In the genomic region with DNA sequence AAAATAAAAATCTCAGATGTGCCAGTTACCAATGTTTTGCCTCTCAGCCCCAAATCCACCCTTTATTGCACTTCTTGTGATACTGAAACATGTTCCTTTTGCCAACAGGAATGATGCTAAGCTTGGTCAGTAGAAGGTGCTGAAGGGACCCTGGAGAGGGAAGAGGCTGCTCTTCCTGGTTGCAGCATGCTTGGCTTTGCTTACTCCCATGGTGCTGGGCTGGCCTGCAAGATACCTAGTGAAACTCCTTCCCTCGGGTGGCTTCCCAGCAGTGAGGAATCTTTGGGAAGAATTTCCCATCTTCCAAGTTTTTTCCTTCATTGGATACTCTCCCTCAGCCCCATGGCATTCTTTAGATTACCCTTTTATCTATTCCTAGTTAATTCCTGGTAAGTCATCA, we compare ENCODE assay signal across 24 cellular contexts.
"Had no signal": no experiment of that assay in that cellular context is flagged by ENCODE, and none has a peak within 500 bp of the region (broad histone marks: within the 10 kb centered on the region; RNA-seq: fewer than 3 reads in every experiment).

No MANE protein-coding gene starts in this region.

- H3K4me1 ChIP-seq: Peyer's patch had no signal

- H3K36me3 ChIP-seq: MG63, Peyer's patch had no signal

- DNase-seq: activated CD4-positive, alpha-beta T cell treated with anti-CD3 and anti-CD28 coated beads for 48 hours; activated CD4-positive, alpha-beta T cell treated with anti-CD3 and anti-CD28 coated beads, Interleukin-2, amount 50 U/mL, for 4 hours; activated CD4-positive, CD25-positive, alpha-beta regulatory T cell treated with anti-CD3 and anti-CD28 coated beads, Interleukin-2, amount 50 U/mL, for 72 hours; activated CD8-positive, alpha-beta T cell treated with anti-CD3 and anti-CD28 coated beads, Interleukin-2, amount 10 ng/mL, durations not matched to agents 7 days and 5 days; activated effector memory CD4-positive, alpha-beta T cell treated with Interleukin-2 at 50 U/mL for 16 hours; activated naive CD4-positive, alpha-beta T cell; activated naive CD8-positive, alpha-beta T cell treated with anti-CD3 and anti-CD28 coated beads, Interleukin-2, amount 50 U/mL, for 24 hours; activated T-cell treated with anti-CD3 and anti-CD28 coated beads, Interleukin-2, amount 50 U/mL, for 24 hours; amniotic stem cell; MG63; MV-4-11; NCI-H1092 treated with DMSO at 0.1 percent for 48 hours; NCI-H1436; NCI-H1694 treated with DMSO at 0.1 percent for 48 hours; NCI-H2029 treated with DMSO at 0.1 percent for 48 hours; NCI-H510A treated with DMSO at 0.1 percent for 48 hours; NCI-H69; Peyer's patch; SHP77 treated with DMSO at 0.1 percent for 48 hours; T-helper 17 cell; T-helper 9 cell had no signal

- ATAC-seq: activated CD8-positive, alpha-beta T cell treated with anti-CD3 and anti-CD28 coated beads, Interleukin-2, amount 10 ng/mL, durations not matched to agents 7 days and 5 days; activated naive CD4-positive, alpha-beta T cell treated with anti-CD3 and anti-CD28 coated beads, Interleukin-2, amount 50 U/mL, for 72 hours; activated naive CD8-positive, alpha-beta T cell treated with anti-CD3 and anti-CD28 coated beads, Interleukin-2, amount 50 U/mL, for 24 hours; T-helper 17 cell; WTC11 had no signal

- H3K27ac ChIP-seq: RWPE1 had no signal

- H3K9me3 ChIP-seq: MG63, Peyer's patch had no signal

- H3K4me3 ChIP-seq: MG63, Peyer's patch had no signal

- H3K27me3 ChIP-seq: MG63, Peyer's patch had no signal
